In genomic region chrX:139692908-139693307, GRCh38 we compare ENCODE assay signal across 15 cellular contexts. TPM values are rescaled to one million over a fixed set of nuclear protein-coding genes. Genes with fewer than 3 reads are reported as not detected.
A peak's percentile ranks its signal among the peaks of the same experiment; 100 is the strongest.
DNase-seq lines count a peak whose midpoint lies in the region; ATAC-seq, FAIRE-seq and TF ChIP-seq lines count a peak whose summit lies in the region.
"Had no signal": no experiment of that assay in that cellular context is flagged by ENCODE, and none has a peak within 500 bp of the region (broad histone marks: within the 10 kb centered on the region; RNA-seq: fewer than 3 reads in every experiment).

No MANE protein-coding gene starts in this region.

- no peak for FAIRE-seq in kidney (lab: Jason Lieb, UNC)
- FAIRE-seq: islet of Langerhans had no signal

- H3K36me3 Mint-ChIP-seq in activated naive CD8-positive, alpha-beta T cell treated with anti-CD3 and anti-CD28 coated beads, Interleukin-2, amount 50 U/mL, for 24 hours (ENCODE audit: low read depth), result peaks cover 4% of the 10 kb centered on the region
- H3K36me3 Mint-ChIP-seq in CD8-positive, alpha-beta T cell, result no peaks in the 10 kb centered on the region
- H3K36me3 Mint-ChIP-seq: stimulated activated effector memory CD8-positive, alpha-beta T cell treated with anti-CD3 and anti-CD28 coated beads, Interleukin-12 subunit alpha, Interleukin-12 subunit beta, amount 100 ng/mL, for 72 hours had no signal

- H3K4me3 ChIP-seq in heart right ventricle (peak overlapping the region in 7 of 10 donors; percentile 42 to 53 (median 49)), right atrium auricular region (peak overlapping the region in 1 of 2 donors; percentile 49), kidney (ENCODE audit: low read length in 2 of 2) (peak overlapping the region; percentile 48 to 52), tibial artery (peak overlapping the region; percentile 39 to 53)
- no peak overlapping the region for H3K4me3 ChIP-seq in CD8-positive, alpha-beta T cell (ENCODE audit: low read depth, low read length)

- H3K27ac ChIP-seq in heart right ventricle (no peak overlapping the region), right atrium auricular region (no peak overlapping the region), kidney (ENCODE audit: low read depth in 2 of 2, low read length in 2 of 2) (no peak overlapping the region), tibial artery (no peak overlapping the region)
- no peak overlapping the region for H3K27ac ChIP-seq in CD8-positive, alpha-beta T cell (ENCODE audit: low read depth, low read length)

- H3K27me3 ChIP-seq in heart right ventricle (peaks cover 0 to 32% (median 0%) of the 10 kb centered on the region in 7 donors), right atrium auricular region (no peaks in the 10 kb centered on the region), tibial artery (no peaks in the 10 kb centered on the region)
- no peaks in the 10 kb centered on the region for H3K27me3 ChIP-seq in CD8-positive, alpha-beta T cell (ENCODE audit: insufficient read depth, low read length)

- H3K36me3 ChIP-seq in heart right ventricle, result no peaks in the 10 kb centered on the region
- no peaks in the 10 kb centered on the region for H3K36me3 ChIP-seq in right atrium auricular region
- H3K36me3 ChIP-seq in kidney (ENCODE audit: control insufficient read depth in 1 of 2, insufficient read depth in 2 of 2, low read length in 2 of 2), result no peaks in the 10 kb centered on the region
- no peaks in the 10 kb centered on the region for H3K36me3 ChIP-seq in tibial artery
- H3K36me3 ChIP-seq in CD8-positive, alpha-beta T cell (ENCODE audit: insufficient read depth, low read length), result no peaks in the 10 kb centered on the region

- H3K9ac ChIP-seq in kidney (ENCODE audit: low read length in 2 of 2), result no peak overlapping the region

- 36 to 38% methylated on average over 8 of the region's 8 CpGs for WGBS in heart right ventricle, 2 donors

- peaks cover 3% of the 10 kb centered on the region for H3K4me1 Mint-ChIP-seq in activated naive CD8-positive, alpha-beta T cell treated with anti-CD3 and anti-CD28 coated beads, Interleukin-2, amount 50 U/mL, for 24 hours
- H3K4me1 Mint-ChIP-seq in CD8-positive, alpha-beta T cell (ENCODE audit: low read depth), result peaks cover 5% of the 10 kb centered on the region
- H3K4me1 Mint-ChIP-seq: stimulated activated effector memory CD8-positive, alpha-beta T cell treated with anti-CD3 and anti-CD28 coated beads, Interleukin-12 subunit alpha, Interleukin-12 subunit beta, amount 100 ng/mL, for 72 hours had no signal

- intact Hi-C loops in heart right ventricle (cut with DNase I), result no loop called here
- intact Hi-C loops in kidney (cut with DNase I), result no loop called here
- intact Hi-C loops in tibial artery (cut with DNase I; ENCODE audit: low total_unique reads), result no loop called here
- intact Hi-C loops in CD8-positive, alpha-beta T cell (cut with DNase I, micrococcal nuclease), result no loop called here

- DNase-seq in heart right ventricle (no peak), right atrium auricular region (ENCODE audit: low spot score) (no peak), kidney (no peak), tibial artery (no peak)
- DNase-seq in activated naive CD8-positive, alpha-beta T cell treated with anti-CD3 and anti-CD28 coated beads, Interleukin-2, amount 50 U/mL, for 24 hours, result no peak
- no peak for DNase-seq in CD8-positive, alpha-beta T cell
- DNase-seq: activated CD4-positive, alpha-beta memory T cell treated with anti-CD3 and anti-CD28 coated beads, Interleukin-2, amount 10 ng/mL, durations not matched to agents 7 days and 5 days; activated effector memory CD4-positive, alpha-beta T cell treated with Interleukin-2 at 50 U/mL for 16 hours; central memory CD4-positive, alpha-beta T cell; NCI-H2081; stimulated activated CD4-positive, alpha-beta T cell treated with anti-CD3 and anti-CD28 coated beads, Interleukin-2, amount 100 ng/mL, for 24 hours had no signal

- peaks cover 10% of the 10 kb centered on the region for H3K27me3 Mint-ChIP-seq in activated naive CD8-positive, alpha-beta T cell treated with anti-CD3 and anti-CD28 coated beads, Interleukin-2, amount 50 U/mL, for 24 hours
- H3K27me3 Mint-ChIP-seq in CD8-positive, alpha-beta T cell (ENCODE audit: low read depth), result peaks cover 16% of the 10 kb centered on the region

- POLR2A ChIA-PET in CD8-positive, alpha-beta T cell (lab: Charles Lee), result no interaction called here

- H3K4me3 Mint-ChIP-seq in activated naive CD8-positive, alpha-beta T cell treated with anti-CD3 and anti-CD28 coated beads, Interleukin-2, amount 50 U/mL, for 24 hours, result peak overlapping the region; percentile 1
- no peak overlapping the region for H3K4me3 Mint-ChIP-seq in CD8-positive, alpha-beta T cell
- H3K4me3 Mint-ChIP-seq: activated CD4-positive, alpha-beta memory T cell treated with anti-CD3 and anti-CD28 coated beads, Interleukin-2, amount 10 ng/mL, durations not matched to agents 7 days and 5 days; stimulated activated effector memory CD8-positive, alpha-beta T cell treated with anti-CD3 and anti-CD28 coated beads, Interleukin-12 subunit alpha, Interleukin-12 subunit beta, amount 100 ng/mL, for 72 hours had no signal

- no peak overlapping the region for H3K27ac Mint-ChIP-seq in activated naive CD8-positive, alpha-beta T cell treated with anti-CD3 and anti-CD28 coated beads, Interleukin-2, amount 50 U/mL, for 24 hours
- H3K27ac Mint-ChIP-seq in CD8-positive, alpha-beta T cell, result no peak overlapping the region
- H3K27ac Mint-ChIP-seq: activated CD4-positive, alpha-beta memory T cell treated with anti-CD3 and anti-CD28 coated beads, Interleukin-2, amount 10 ng/mL, durations not matched to agents 7 days and 5 days; stimulated activated effector memory CD8-positive, alpha-beta T cell treated with anti-CD3 and anti-CD28 coated beads, Interleukin-12 subunit alpha, Interleukin-12 subunit beta, amount 100 ng/mL, for 72 hours had no signal

- no peaks in the 10 kb centered on the region for H3K9me3 ChIP-seq in heart right ventricle
- no peaks in the 10 kb centered on the region for H3K9me3 ChIP-seq in right atrium auricular region
- H3K9me3 ChIP-seq in kidney (ENCODE audit: control insufficient read depth in 1 of 2, low read length in 2 of 2), result no peaks in the 10 kb centered on the region
- H3K9me3 ChIP-seq in tibial artery, result no peaks in the 10 kb centered on the region
- no peaks in the 10 kb centered on the region for H3K9me3 ChIP-seq in CD8-positive, alpha-beta T cell (ENCODE audit: low read length)

- TF ChIP-seq CTCF in heart right ventricle (IDR thresholded peaks at IDR 0.05) (no peak), right atrium auricular region (IDR thresholded peaks at IDR 0.05) (no peak), kidney (IDR thresholded peaks at IDR 0.05; ENCODE audit: borderline replicate concordance, extremely low read depth, insufficient read depth) (no peak), tibial artery (IDR thresholded peaks at IDR 0.05) (no peak)
- no peak for TF ChIP-seq CTCF in CD8-positive, alpha-beta T cell (IDR thresholded peaks at IDR 0.05)

- no peaks in the 10 kb centered on the region for H3K9me3 Mint-ChIP-seq in activated naive CD8-positive, alpha-beta T cell treated with anti-CD3 and anti-CD28 coated beads, Interleukin-2, amount 50 U/mL, for 24 hours
- H3K9me3 Mint-ChIP-seq in CD8-positive, alpha-beta T cell, result no peaks in the 10 kb centered on the region
- H3K9me3 Mint-ChIP-seq: activated CD4-positive, alpha-beta memory T cell treated with anti-CD3 and anti-CD28 coated beads, Interleukin-2, amount 10 ng/mL, durations not matched to agents 7 days and 5 days; stimulated activated effector memory CD8-positive, alpha-beta T cell treated with anti-CD3 and anti-CD28 coated beads, Interleukin-12 subunit alpha, Interleukin-12 subunit beta, amount 100 ng/mL, for 72 hours had no signal

- CTCF ChIA-PET in CD8-positive, alpha-beta T cell (lab: Charles Lee), result no interaction called here

- no peak for ATAC-seq in heart right ventricle
- no peak for ATAC-seq in activated naive CD8-positive, alpha-beta T cell treated with anti-CD3 and anti-CD28 coated beads, Interleukin-2, amount 50 U/mL, for 24 hours
- ATAC-seq in CD8-positive, alpha-beta T cell, result no peak
- ATAC-seq in HG02970 (IDR thresholded peaks at IDR 0.05; ENCODE audit: low FRiP score, unreplicated experiment), result no peak
- ATAC-seq in HG03460 (IDR thresholded peaks at IDR 0.05; ENCODE audit: unreplicated experiment), result no peak
- ATAC-seq: stimulated activated effector memory CD8-positive, alpha-beta T cell treated with anti-CD3 and anti-CD28 coated beads, Interleukin-12 subunit alpha, Interleukin-12 subunit beta, amount 100 ng/mL, for 72 hours had no signal

- H3K4me1 ChIP-seq in heart right ventricle (no peaks in the 10 kb centered on the region), right atrium auricular region (no peaks in the 10 kb centered on the region), kidney (ENCODE audit: control insufficient read depth in 1 of 2, insufficient read depth in 1 of 2, low read depth in 1 of 2, low read length in 2 of 2) (no peaks in the 10 kb centered on the region), tibial artery (peaks cover 0 to 12% (median 0%) of the 10 kb centered on the region in 4 donors)
- H3K4me1 ChIP-seq in CD8-positive, alpha-beta T cell (ENCODE audit: insufficient read depth, low read length), result no peaks in the 10 kb centered on the region

RNA-seq across cellular contexts. Expression of gene MCF2, which starts 15.1 kb away (rescaled TPM):
- total RNA-seq in heart right ventricle (1 to 10 TPM in 2 of 10 donors, under 1 TPM in 8; 0.06 to 1.9 (median 0.51) TPM), right atrium auricular region (1 to 10 TPM in 1 of 2 donors, not detected in 1; 1.1 TPM), kidney (0.85 TPM)
- polyA plus RNA-seq in heart right ventricle (1 to 10 TPM in 1 of 2 donors, under 1 TPM in 1; 0.03 to 4.5 TPM), kidney (ENCODE audit: insufficient read depth, low read depth, low replicate concordance) (2.2 TPM)
- under 1 TPM; 0.54 to 0.61 TPM for total RNA-seq in CD8-positive, alpha-beta T cell
